1 cellular context compared by ENCODE assay signal in the genomic region with DNA sequence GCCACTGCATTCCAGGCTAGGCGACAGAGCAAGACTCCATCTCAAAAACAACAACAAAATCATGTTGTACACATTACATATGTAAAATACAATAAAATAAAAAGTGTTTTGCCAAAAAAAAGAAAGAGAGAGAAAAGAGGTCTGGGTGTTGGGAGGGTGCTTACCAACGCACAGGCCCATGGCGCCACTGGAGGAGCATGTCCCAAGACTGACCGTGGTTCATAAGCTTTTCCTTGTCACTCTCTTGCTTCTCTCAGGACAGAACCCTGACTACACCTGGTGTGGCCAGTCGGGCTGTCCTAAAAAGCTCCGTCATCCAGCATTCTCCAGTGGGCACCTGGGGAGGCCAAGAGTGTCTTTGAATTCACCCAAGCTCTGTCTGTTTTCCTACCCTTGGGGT.
TF ChIP-seq lines count a peak whose summit lies in the region.

No MANE protein-coding gene starts in this region.

TF ChIP-seq in K562, 482 proteins besides CTCF, POLR2A, EP300 and RAD21:
- TF ChIP-seq, protein P1, sequence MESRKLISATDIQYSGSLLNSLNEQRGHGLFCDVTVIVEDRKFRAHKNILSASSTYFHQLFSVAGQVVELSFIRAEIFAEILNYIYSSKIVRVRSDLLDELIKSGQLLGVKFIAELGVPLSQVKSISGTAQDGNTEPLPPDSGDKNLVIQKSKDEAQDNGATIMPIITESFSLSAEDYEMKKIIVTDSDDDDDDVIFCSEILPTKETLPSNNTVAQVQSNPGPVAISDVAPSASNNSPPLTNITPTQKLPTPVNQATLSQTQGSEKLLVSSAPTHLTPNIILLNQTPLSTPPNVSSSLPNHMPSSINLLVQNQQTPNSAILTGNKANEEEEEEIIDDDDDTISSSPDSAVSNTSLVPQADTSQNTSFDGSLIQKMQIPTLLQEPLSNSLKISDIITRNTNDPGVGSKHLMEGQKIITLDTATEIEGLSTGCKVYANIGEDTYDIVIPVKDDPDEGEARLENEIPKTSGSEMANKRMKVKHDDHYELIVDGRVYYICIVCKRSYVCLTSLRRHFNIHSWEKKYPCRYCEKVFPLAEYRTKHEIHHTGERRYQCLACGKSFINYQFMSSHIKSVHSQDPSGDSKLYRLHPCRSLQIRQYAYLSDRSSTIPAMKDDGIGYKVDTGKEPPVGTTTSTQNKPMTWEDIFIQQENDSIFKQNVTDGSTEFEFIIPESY (CRISPR knock-in tag; IDR thresholded peaks at IDR 0.05), result peak; percentile 86
- no peak for TF ChIP-seq ZNF589 (CRISPR knock-in tag; IDR thresholded peaks at IDR 0.05; ENCODE audit: low read depth)
